In the genomic region with DNA sequence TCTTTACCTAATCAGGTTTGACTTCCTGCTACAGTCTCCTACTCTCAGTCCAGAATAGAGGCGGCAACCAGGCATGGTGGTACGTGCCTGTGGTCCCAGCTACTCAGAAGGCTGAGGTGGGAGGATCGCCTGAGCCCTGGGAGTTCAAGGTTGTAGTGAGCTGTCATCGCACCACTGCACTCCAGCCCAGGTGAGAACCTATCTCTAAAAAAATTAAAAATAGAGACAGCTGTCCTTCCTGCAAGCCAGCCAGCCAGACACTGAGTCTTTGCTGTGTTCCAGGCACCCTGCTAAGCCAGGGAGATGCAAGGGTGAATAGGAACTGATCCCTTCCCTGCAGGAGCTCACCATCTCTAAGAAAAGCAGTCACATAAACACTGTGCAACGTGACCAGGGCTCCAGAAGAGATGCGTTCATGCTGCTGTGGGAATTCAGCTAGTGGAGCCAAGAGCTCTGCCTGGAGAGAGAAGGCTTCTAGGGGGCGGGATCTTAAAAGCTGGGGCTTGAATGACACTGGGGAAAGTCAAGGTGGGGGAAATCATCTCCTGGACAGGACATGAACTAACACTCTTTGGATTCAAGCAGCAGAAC, we compare ENCODE assay signal across 14 cellular contexts.
"Had no signal": no experiment of that assay in that cellular context is flagged by ENCODE, and none has a peak within 500 bp of the region (broad histone marks: within the 10 kb centered on the region; RNA-seq: fewer than 3 reads in every experiment).

No MANE protein-coding gene starts in this region.

- H3K27ac ChIP-seq: brain microvascular endothelial cell, esophagus squamous epithelium, upper lobe of left lung had no signal

- DNase-seq: activated CD4-positive, alpha-beta memory T cell treated with anti-CD3 and anti-CD28 coated beads, Interleukin-2, amount 10 ng/mL, durations not matched to agents 7 days and 5 days; activated CD4-positive, alpha-beta T cell treated with anti-CD3 and anti-CD28 coated beads for 36 hours; activated naive CD8-positive, alpha-beta T cell treated with anti-CD3 and anti-CD28 coated beads for 36 hours; brain microvascular endothelial cell; cortex of kidney; effector CD8-positive, alpha-beta T cell; esophagus squamous epithelium; glutamatergic neuron; mesenchymal stem cell; natural killer cell; small intestine; stimulated activated naive CD8-positive, alpha-beta T cell treated with anti-CD3 and anti-CD28 coated beads, Interleukin-15, amount 100 ng/mL, for 72 hours had no signal

- H3K4me3 ChIP-seq: esophagus squamous epithelium, upper lobe of left lung had no signal

- H3K27me3 ChIP-seq: brain microvascular endothelial cell, upper lobe of left lung had no signal

- H3K4me1 ChIP-seq: esophagus squamous epithelium, upper lobe of left lung had no signal

- ATAC-seq: activated CD4-positive, alpha-beta T cell treated with anti-CD3 and anti-CD28 coated beads for 36 hours; natural killer cell; right cardiac atrium had no signal

- H3K36me3 ChIP-seq: brain microvascular endothelial cell, esophagus squamous epithelium, upper lobe of left lung had no signal

- H3K9me3 ChIP-seq: esophagus squamous epithelium, upper lobe of left lung had no signal
